Comparison of ENCODE assay signal across 9 cellular contexts in the genomic region with DNA sequence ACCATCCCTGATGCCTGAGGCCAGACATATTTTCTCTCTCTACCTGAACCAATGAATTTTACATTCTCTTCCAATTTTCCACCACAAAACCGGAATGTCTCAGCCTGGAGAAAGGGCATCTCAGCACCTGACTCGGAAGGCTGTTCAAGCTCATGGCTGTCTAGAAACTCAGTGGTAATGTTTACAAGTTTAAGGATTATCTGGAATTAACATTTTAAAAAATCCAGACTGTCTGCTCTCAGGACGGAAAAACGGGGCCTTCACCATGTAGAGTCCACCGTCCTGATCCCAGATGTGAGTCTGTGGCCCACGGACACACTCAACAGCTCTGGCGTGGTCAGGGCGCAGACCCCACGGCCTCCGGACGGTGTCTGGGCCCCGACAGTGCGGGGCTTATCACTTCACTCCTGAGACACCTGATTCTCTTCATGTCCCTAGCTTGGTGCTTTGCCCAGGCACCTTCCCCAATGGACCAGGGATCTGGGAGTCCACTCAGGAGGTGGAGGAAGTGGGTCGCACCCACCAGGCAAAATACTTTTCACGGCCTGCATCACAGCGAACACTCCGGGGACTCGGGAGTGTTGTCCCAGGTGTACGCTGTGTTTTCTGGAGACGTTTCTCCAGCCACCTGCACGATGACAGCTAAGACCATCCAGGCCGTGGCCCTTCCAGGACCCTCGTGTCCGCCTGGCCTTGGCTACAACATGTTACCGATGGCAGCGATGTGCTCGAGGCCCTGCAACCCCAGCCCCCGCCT.
DNase-seq lines count a peak whose midpoint lies in the region; ATAC-seq and TF ChIP-seq lines count a peak whose summit lies in the region.
"Had no signal": no experiment of that assay in that cellular context is flagged by ENCODE, and none has a peak within 500 bp of the region (broad histone marks: within the 10 kb centered on the region; RNA-seq: fewer than 3 reads in every experiment).

No MANE protein-coding gene starts in this region.

- POLR2A ChIA-PET in AG04450 (lab: Yijun Ruan, JAX): no interaction called here
- POLR2A ChIA-PET in IMR-90 (lab: Charles Lee; ENCODE audit: unreplicated experiment): no interaction called here

- H3K14ac ChIP-seq in IMR-90 (replicated peaks; ENCODE audit: low read depth, low read length): peak overlapping the region; percentile 96

- in situ Hi-C loops in IMR-90 (cut with MboI; ENCODE audit: low sequenced_read_pairs) (no loop called here), mammary epithelial cell (cut with MboI; ENCODE audit: low sequenced_read_pairs in 2 of 2) (loop anchor here in 1 of 2 donors (10.0 kb wide), 1 partner anchor 186 kb away; a partner anchor contains a TSS)

- peaks cover 73% of the 10 kb centered on the region for H3K9me1 ChIP-seq in IMR-90 (ENCODE audit: insufficient read depth, low read length)

- peak overlapping the region; percentile 77; the same call in 2 of the 3 replicates for H2BK15ac ChIP-seq in IMR-90 (ENCODE audit: low read depth, low read length)

- peak; percentile 30; the same call in 1 of the 2 replicates for TF ChIP-seq POLR2A in IMR-90 (IDR thresholded peaks at IDR 0.05; ENCODE audit: low read depth, low read length)

- peak overlapping the region; percentile 99 for H3K23ac ChIP-seq in IMR-90 (ENCODE audit: low read depth, low read length)

- H3K56ac ChIP-seq in IMR-90 (ENCODE audit: extremely low read depth, insufficient read depth, low read length): peak overlapping the region; percentile 73

- no peak for TF ChIP-seq CTCF in AG04450 (IDR thresholded peaks at IDR 0.05; ENCODE audit: low read depth, low read length)
- no peak for TF ChIP-seq CTCF in IMR-90 (conservative IDR thresholded peaks at IDR 0.05; ENCODE audit: low read depth, low read length)
- TF ChIP-seq CTCF in mammary epithelial cell (conservative IDR thresholded peaks at IDR 0.05 in 1 of 2, IDR thresholded peaks at IDR 0.05 in 1 of 2; ENCODE audit: extremely low read depth in 1 of 2, insufficient read depth in 1 of 2, low read depth in 1 of 2, low read length in 2 of 2): no peak

- H2BK5ac ChIP-seq in IMR-90 (ENCODE audit: low read depth, low read length, poor library complexity, severe bottlenecking): peak overlapping the region; percentile 92

- H4K91ac ChIP-seq in IMR-90 (ENCODE audit: insufficient read depth, low read depth, low read length): peak overlapping the region; percentile 94

- H3K79me1 ChIP-seq in IMR-90 (ENCODE audit: low read depth in 1 of 2, low read length in 2 of 2): peaks cover 31 to 94% of the 10 kb centered on the region in 2 experiments

- H2AK5ac ChIP-seq in IMR-90 (ENCODE audit: low read depth, low read length): peak overlapping the region; percentile 99

- no peak for TF ChIP-seq RAD21 in IMR-90 (IDR thresholded peaks at IDR 0.05; ENCODE audit: low read length)

- H3K4ac ChIP-seq in IMR-90 (ENCODE audit: low read depth, low read length): peak overlapping the region; percentile 98

- H3K27me3 ChIP-seq in AG04450 (ENCODE audit: control insufficient read depth, insufficient read depth, low read length) (no peaks in the 10 kb centered on the region), IMR-90 (ENCODE audit: control insufficient read depth, insufficient read depth, low read length) (no peaks in the 10 kb centered on the region), mammary epithelial cell (ENCODE audit: insufficient read depth, low read length) (no peaks in the 10 kb centered on the region)

- H2BK20ac ChIP-seq in IMR-90 (ENCODE audit: low read depth, low read length): peak overlapping the region; percentile 91

- peak overlapping the region; percentile 24 to 89; a peak in 3 of 4 replicates for H4K8ac ChIP-seq in IMR-90 (ENCODE audit: low read depth in 2 of 2, low read length in 2 of 2)

- CTCF ChIA-PET in AG04450 (lab: Charles Lee) (no interaction called here), IMR-90 (lab: Yijun Ruan, JAX) (no interaction called here), mammary epithelial cell (lab: Charles Lee; ENCODE audit: low non-redundant PET) (interaction anchor here (0.7 kb wide), 1 partner anchor 49 kb away, joined by 3 read pairs; no protein-coding TSS in a partner anchor)

- H3K4me2 ChIP-seq in IMR-90 (ENCODE audit: low read depth, low read length) (peak overlapping the region; percentile 61), mammary epithelial cell (ENCODE audit: insufficient read depth, low read depth, low read length) (peak overlapping the region; percentile 85)

- peaks cover 15% of the 10 kb centered on the region; the same call in 1 of the 2 replicates for H3K9me3 ChIP-seq in AG04450 (ENCODE audit: control insufficient read depth, insufficient read depth, low read length)
- H3K9me3 ChIP-seq in IMR-90 (ENCODE audit: control insufficient read depth, insufficient read depth, low read length): no peaks in the 10 kb centered on the region
- H3K9me3 ChIP-seq in mammary epithelial cell (replicated peaks; ENCODE audit: insufficient read depth, low read length): peaks cover 15% of the 10 kb centered on the region
- H3K9me3 ChIP-seq in mesodermal cell (ENCODE audit: control insufficient read depth, low read length): no peaks in the 10 kb centered on the region
- H3K9me3 ChIP-seq: prostate gland had no signal

- DNase-seq in AG04450 (ENCODE audit: low read depth, low spot score) (no peak), IMR-90 (no peak), mammary epithelial cell (no peak), anterior cingulate cortex (lab: John Stamatoyannopoulos, UW) (no peak), NCI-H2171 treated with DMSO at 0.1 percent for 48 hours (lab: John Stamatoyannopoulos, UW) (no peak)

- peaks cover 15% of the 10 kb centered on the region for H3K36me3 ChIP-seq in IMR-90 (ENCODE audit: control insufficient read depth, insufficient read depth, low read length)
- no peaks in the 10 kb centered on the region for H3K36me3 ChIP-seq in mammary epithelial cell (ENCODE audit: insufficient read depth, low read length)
- H3K36me3 ChIP-seq in mesodermal cell (ENCODE audit: control insufficient read depth, insufficient read depth, low read length): peaks cover 37% of the 10 kb centered on the region
- H3K36me3 ChIP-seq: prostate gland had no signal

- intact Hi-C loops in IMR-90 (cut with micrococcal nuclease) (no loop called here), mammary epithelial cell (cut with micrococcal nuclease) (no loop called here)

- H3K4me3 ChIP-seq in AG04450 (ENCODE audit: low read depth, low read length) (no peak overlapping the region), IMR-90 (ENCODE audit: insufficient read depth, low read depth, low read length) (no peak overlapping the region), mammary epithelial cell (replicated peaks in 1 of 3; ENCODE audit: insufficient read depth in 1 of 3, low read depth in 2 of 3, low read length in 3 of 3) (no peak overlapping the region), mesodermal cell (ENCODE audit: extremely low read depth, insufficient read depth, low read length, poor library complexity, severe bottlenecking) (no peak overlapping the region)
- H3K4me3 ChIP-seq: prostate gland had no signal

- peak overlapping the region; percentile 55 for H2AFZ ChIP-seq in IMR-90 (replicated peaks; ENCODE audit: low read length, poor library complexity)
- H2AFZ ChIP-seq in mammary epithelial cell (ENCODE audit: low read depth, low read length): no peak overlapping the region

- WGBS in IMR-90 (ENCODE audit: extremely low coverage in 2 of 2, insufficient read length in 1 of 2), 2 experiments: 95% methylated on average over 14 of the region's 28 CpGs; no CpG with 5 or more reads in 1 of the 2 experiments
- 98% methylated on average over 13 of the region's 28 CpGs for WGBS in mammary epithelial cell (ENCODE audit: low coverage, missing lambda C conversion rate)
- WGBS in mesodermal cell (ENCODE audit: insufficient coverage in 2 of 2), 2 experiments: 95 to 96% methylated on average over 17 to 28 of the region's 28 CpGs

- H2BK120ac ChIP-seq in IMR-90 (ENCODE audit: low read depth, low read length): peak overlapping the region; percentile 91

- H3K4me1 ChIP-seq in IMR-90 (ENCODE audit: control insufficient read depth, insufficient read depth, low read length) (peaks cover 67% of the 10 kb centered on the region), mammary epithelial cell (ENCODE audit: insufficient read depth, low read length) (peaks cover 87% of the 10 kb centered on the region), mesodermal cell (ENCODE audit: control insufficient read depth, insufficient read depth, low read length, poor library complexity, severe bottlenecking) (peaks cover 85% of the 10 kb centered on the region)

- no peak for ATAC-seq in IMR-90 (ENCODE audit: low read depth)
- ATAC-seq in GM21619 (IDR thresholded peaks at IDR 0.05; ENCODE audit: unreplicated experiment): no peak
- no peak for ATAC-seq in HG03045 (IDR thresholded peaks at IDR 0.05; ENCODE audit: unreplicated experiment)

- H3K27ac ChIP-seq in AG04450 (ENCODE audit: low read depth, low read length) (peak overlapping the region; percentile 96), IMR-90 (ENCODE audit: insufficient read depth, low read length) (peak overlapping the region; percentile 83), mammary epithelial cell (ENCODE audit: insufficient read depth, low read depth, low read length) (peak overlapping the region; percentile 69), mesodermal cell (ENCODE audit: low read depth, low read length, severe bottlenecking) (peak overlapping the region; percentile 92)

- peaks cover 88% of the 10 kb centered on the region for H4K20me1 ChIP-seq in IMR-90 (ENCODE audit: insufficient read depth, low read length)
- H4K20me1 ChIP-seq in mammary epithelial cell (ENCODE audit: insufficient read depth, low read length): no peaks in the 10 kb centered on the region

- dilution Hi-C loops in IMR-90 (cut with HindIII; ENCODE audit: low sequenced_read_pairs, unreplicated experiment) (no loop called here), mammary epithelial cell (cut with HindIII; ENCODE audit: low sequenced_read_pairs) (no loop called here)

- peak overlapping the region; percentile 92 for H2AK9ac ChIP-seq in IMR-90 (replicated peaks; ENCODE audit: low read depth, low read length, poor library complexity)

- H3K18ac ChIP-seq in IMR-90 (ENCODE audit: low read depth, low read length): peak overlapping the region; percentile 4

- no TSS peak for BruUV-seq in IMR-90 (replicated peaks; lab: Mats Ljungman, UMichigan)
- BruUV-seq in mammary epithelial cell (replicated peaks; lab: Mats Ljungman, UMichigan): no TSS peak

- H3K9ac ChIP-seq in IMR-90 (ENCODE audit: low read depth, low read length) (peak overlapping the region; percentile 41; the same call in 1 of the 2 replicates), mammary epithelial cell (ENCODE audit: insufficient read depth, low read length) (peak overlapping the region; percentile 23)

- H4K5ac ChIP-seq in IMR-90 (ENCODE audit: low read depth, low read length): peak overlapping the region; percentile 36; the same call in 1 of the 2 replicates

- peaks cover 96% of the 10 kb centered on the region for H3K79me2 ChIP-seq in mammary epithelial cell (ENCODE audit: insufficient read depth, low read length)
